Comparison of ENCODE assay signal across 1 cellular context in genomic region chr6:106820412-106820852, GRCh38.
A peak's percentile ranks its signal among the peaks of the same experiment; 100 is the strongest.
TF ChIP-seq lines count a peak whose summit lies in the region.

No MANE protein-coding gene starts in this region.

TF ChIP-seq in K562, 482 proteins besides CTCF, POLR2A, EP300 and RAD21 (continued from another document):
- peak in 1 of 2 experiments; percentile 98; a peak in 2 of 4 replicates for TF ChIP-seq MLLT1 (IDR thresholded peaks at IDR 0.05)
- peak; percentile 79; the same call in 1 of the 2 replicates for TF ChIP-seq MECOM (CRISPR knock-in tag; IDR thresholded peaks at IDR 0.05)
- TF ChIP-seq ZNF740 (CRISPR knock-in tag; IDR thresholded peaks at IDR 0.05), result peak; percentile 19; the same call in 1 of the 2 replicates
- TF ChIP-seq ZNF740 (tag; IDR thresholded peaks at IDR 0.05), result no peak
- TF ChIP-seq PTRF (tag; IDR thresholded peaks at IDR 0.05), result no peak
